18 cellular contexts compared by ENCODE assay signal in genomic region chr4:106615407-106615945, GRCh38.
DNase-seq lines count a peak whose midpoint lies in the region; ATAC-seq, FAIRE-seq and TF ChIP-seq lines count a peak whose summit lies in the region.
"Had no signal": no experiment of that assay in that cellular context is flagged by ENCODE, and none has a peak within 500 bp of the region (broad histone marks: within the 10 kb centered on the region; RNA-seq: fewer than 3 reads in every experiment).

No MANE protein-coding gene starts in this region.

- no peak overlapping the region for H3K4me2 ChIP-seq in A549
- no peak overlapping the region for H3K4me2 ChIP-seq in K562 (ENCODE audit: insufficient read depth, low read length)

- no peaks in the 10 kb centered on the region for H4K20me1 ChIP-seq in K562 (replicated peaks; ENCODE audit: control insufficient read depth, insufficient read depth, low read length)

- H3K9me3 ChIP-seq in A549 (no peaks in the 10 kb centered on the region), K562 (replicated peaks; ENCODE audit: control insufficient read depth, insufficient read depth, low read depth, low read length) (no peaks in the 10 kb centered on the region), Caco-2 (peaks cover 3% of the 10 kb centered on the region; the same call in 1 of the 2 replicates)
- H3K9me3 ChIP-seq: BE2C had no signal

- intact Hi-C loops in K562 (cut with micrococcal nuclease) (no loop called here), Caco-2 (cut with micrococcal nuclease; ENCODE audit: unreplicated experiment) (no loop called here)

- H3K9ac ChIP-seq in K562 (ENCODE audit: insufficient read depth in 1 of 2, low read depth in 2 of 2, low read length in 2 of 2): no peak overlapping the region

- H3K79me2 ChIP-seq in K562 (ENCODE audit: control insufficient read depth, insufficient read depth, low read length): no peaks in the 10 kb centered on the region

- no peak for DNase-seq in A549 (ENCODE audit: low read depth in 1 of 2, low spot score in 1 of 2)
- peak; percentile 8 for DNase-seq in H4 (ENCODE audit: low spot score)
- DNase-seq in K562 (ENCODE audit: extremely low read depth in 1 of 4, low spot score in 3 of 4): no peak
- DNase-seq in lung microvascular endothelial cell (ENCODE audit: low read depth in 2 of 2): peak; percentile 1 to 43
- DNase-seq in Caco-2: no peak
- DNase-seq: BE2C, DMS79 treated with DMSO at 0.1 percent for 48 hours, KBM-7, NCI-H1092, NCI-H1436, NCI-H187 treated with DMSO at 0.1 percent for 48 hours, NCI-H226, NCI-H510A treated with DMSO at 0.1 percent for 48 hours, Right ventricle myocardium superior had no signal

- H3K27me3 ChIP-seq in K562 (ENCODE audit: control insufficient read depth in 2 of 2, insufficient read depth in 2 of 2, low read length in 2 of 2): no peaks in the 10 kb centered on the region
- no peaks in the 10 kb centered on the region for H3K27me3 ChIP-seq in Caco-2 (replicated peaks; ENCODE audit: control insufficient read depth, insufficient read depth, low read length)
- H3K27me3 ChIP-seq: BE2C had no signal

- CTCF ChIA-PET in A549 (lab: Yijun Ruan, JAX) (no interaction called here), K562 (lab: Yijun Ruan, JAX; ENCODE audit: low intra/inter-chr PET ratio) (no interaction called here), Caco-2 (lab: Charles Lee) (no interaction called here)

- TF ChIP-seq CTCF in A549 (IDR thresholded peaks at IDR 0.05) (no peak), K562 (IDR thresholded peaks at IDR 0.05 in 2 of 3, conservative IDR thresholded peaks at IDR 0.05 in 1 of 3; ENCODE audit: insufficient read depth in 2 of 3, low read depth in 1 of 3, low read length in 3 of 3) (no peak), Caco-2 (IDR thresholded peaks at IDR 0.05; ENCODE audit: insufficient read depth in 1 of 2, low read depth in 1 of 2, low read length in 1 of 2, severe bottlenecking in 1 of 2, unreplicated experiment in 1 of 2) (no peak)

- H3K4me1 ChIP-seq in A549: no peaks in the 10 kb centered on the region
- H3K4me1 ChIP-seq in K562 (replicated peaks in 1 of 2; ENCODE audit: control insufficient read depth in 2 of 2, insufficient read depth in 2 of 2, low read length in 2 of 2): no peaks in the 10 kb centered on the region
- peaks cover 6% of the 10 kb centered on the region for H3K4me1 ChIP-seq in Caco-2
- H3K4me1 ChIP-seq: BE2C had no signal

- in situ Hi-C loops in K562 (cut with MboI): no loop called here

- H3K4me3 ChIP-seq in A549: no peak overlapping the region
- no peak overlapping the region for H3K4me3 ChIP-seq in K562
- H3K4me3 ChIP-seq in Caco-2 (ENCODE audit: low read depth, low read length): no peak overlapping the region

- no peaks in the 10 kb centered on the region for H3K27me3 Mint-ChIP-seq in Caco-2 (ENCODE audit: insufficient read depth, unreplicated experiment)

- TF ChIP-seq POLR2A in A549 (IDR thresholded peaks at IDR 0.05; ENCODE audit: low read length) (no peak), K562 (conservative IDR thresholded peaks at IDR 0.05) (no peak)

- TF ChIP-seq EP300 in A549 (IDR thresholded peaks at IDR 0.05): no peak
- no peak for TF ChIP-seq EP300 in K562 (IDR thresholded peaks at IDR 0.05; ENCODE audit: low read length)

- peaks cover 19% of the 10 kb centered on the region for H3K4me1 Mint-ChIP-seq in Caco-2 (ENCODE audit: low read depth, unreplicated experiment)

- BruUV-seq in K562 (replicated peaks; lab: Mats Ljungman, UMichigan) (no TSS peak), Caco-2 (replicated peaks; lab: Mats Ljungman, UMichigan) (no TSS peak)

- H3K9me1 ChIP-seq in K562 (ENCODE audit: control insufficient read depth, insufficient read depth, low read length): no peaks in the 10 kb centered on the region

- no peak for FAIRE-seq in A549 (lab: Jason Lieb, UNC)
- FAIRE-seq in K562 (lab: Jason Lieb, UNC): no peak
- FAIRE-seq: A204.1 had no signal

- peaks cover 10% of the 10 kb centered on the region for H3K9me3 Mint-ChIP-seq in Caco-2 (ENCODE audit: unreplicated experiment)

- H3K27ac Mint-ChIP-seq in Caco-2 (ENCODE audit: unreplicated experiment): no peak overlapping the region

- H3K4me3 Mint-ChIP-seq in Caco-2 (ENCODE audit: unreplicated experiment): no peak overlapping the region

- no peaks in the 10 kb centered on the region for H3K36me3 ChIP-seq in K562 (ENCODE audit: control insufficient read depth, insufficient read depth, low read length)
- no peaks in the 10 kb centered on the region for H3K36me3 ChIP-seq in Caco-2 (ENCODE audit: control insufficient read depth, insufficient read depth, low read length)
- H3K36me3 ChIP-seq: BE2C had no signal

- H3K27ac ChIP-seq in A549 (no peak overlapping the region), K562 (ENCODE audit: extremely low read depth, low read depth, low read length) (no peak overlapping the region)

- no peak for TF ChIP-seq RAD21 in A549 (conservative IDR thresholded peaks at IDR 0.05 in 1 of 2, IDR thresholded peaks at IDR 0.05 in 1 of 2)
- no peak for TF ChIP-seq RAD21 in K562 (CRISPR knock-in tag; conservative IDR thresholded peaks at IDR 0.05 in 1 of 2, IDR thresholded peaks at IDR 0.05 in 1 of 2)

- peaks cover 4% of the 10 kb centered on the region for H3K36me3 Mint-ChIP-seq in Caco-2 (ENCODE audit: insufficient read depth, unreplicated experiment)

- H2AFZ ChIP-seq in K562 (ENCODE audit: low read depth, low read length): no peak overlapping the region

- POLR2A ChIA-PET in A549 (lab: Yijun Ruan, JAX): no interaction called here
- POLR2A ChIA-PET in K562 (lab: Yijun Ruan, JAX): no interaction called here
- POLR2A ChIA-PET in Caco-2 (lab: Charles Lee): no interaction called here

- WGBS in A549 (ENCODE audit: missing lambda C conversion rate): 38% methylated on average over 4 of the region's 4 CpGs
- 0% methylated on average over 4 of the region's 4 CpGs for WGBS in K562 (ENCODE audit: insufficient coverage, low coverage, missing lambda C conversion rate)

- ATAC-seq in A549 (no peak), K562 (no peak), GM19328 (IDR thresholded peaks at IDR 0.05; ENCODE audit: unreplicated experiment) (no peak), HG03354 (IDR thresholded peaks at IDR 0.05; ENCODE audit: poor library complexity, severe bottlenecking, unreplicated experiment) (no peak)
- ATAC-seq: HCT116 had no signal

TF ChIP-seq in A549, 52 proteins besides CTCF, POLR2A, EP300 and RAD21:
- TF ChIP-seq FOSB (CRISPR knock-in tag; IDR thresholded peaks at IDR 0.05): no peak
- no peak for TF ChIP-seq EHF (CRISPR knock-in tag; IDR thresholded peaks at IDR 0.05)
- peak; percentile 96 for TF ChIP-seq MAFK (IDR thresholded peaks at IDR 0.05; ENCODE audit: partially characterized antibody)

TF ChIP-seq in K562, 482 proteins besides CTCF, POLR2A, EP300 and RAD21:
- TF ChIP-seq PRMT5 (CRISPR knock-in tag; IDR thresholded peaks at IDR 0.05) (no peak), ZNF316 (IDR thresholded peaks at IDR 0.05) (peak; percentile 82), MAFG (tag; conservative IDR thresholded peaks at IDR 0.05) (peak; percentile 74), ETS2 (tag; IDR thresholded peaks at IDR 0.05; ENCODE audit: borderline replicate concordance, poor library complexity, severe bottlenecking) (no peak), C11orf30 (IDR thresholded peaks at IDR 0.05; ENCODE audit: low read depth) (peak; percentile 59; the same call in 1 of the 2 replicates), MAFK (IDR thresholded peaks at IDR 0.05; ENCODE audit: low read length) (peak; percentile 94), MAFF (IDR thresholded peaks at IDR 0.05; ENCODE audit: low read length) (peak; percentile 92)

Comparison
In these comparisons a context has a peak if more than half of its experiments do, and no peak if none do; other contexts are left out.
1. DNase-seq: peak in H4 (single experiment) and lung microvascular endothelial cell (2 of 2); none in A549 (0 of 2), K562 (0 of 4) and Caco-2 (0 of 2).
2. Of the 35 proteins assayed by ChIP-seq in both K562 and A549: peak only in K562: none; only in A549: none; in both: MAFK; in neither: 34.